8 cellular contexts compared by ENCODE assay signal in the genomic region with DNA sequence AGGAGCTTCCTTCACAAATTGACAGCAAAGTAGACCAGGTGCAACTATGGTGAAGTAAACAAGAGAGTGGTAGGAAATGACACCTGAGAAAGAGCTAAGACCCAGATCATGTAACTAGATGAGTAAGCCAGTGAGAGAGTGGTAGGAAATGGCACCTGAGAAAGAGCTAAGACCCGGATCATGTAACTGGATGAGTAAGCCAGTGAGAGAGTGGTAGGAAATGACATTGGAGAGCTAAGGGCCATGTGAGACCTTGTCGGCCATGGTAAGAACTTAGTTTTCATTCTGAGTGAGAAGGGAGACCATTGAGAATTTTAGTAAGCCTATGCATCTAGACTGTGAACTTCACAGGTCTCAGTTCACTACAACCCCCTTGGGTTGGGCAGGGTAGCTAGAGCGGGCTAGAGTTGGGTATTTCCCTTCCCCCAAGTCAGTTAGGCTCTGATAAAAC. TPM values are rescaled to one million over a fixed set of nuclear protein-coding genes. Genes with fewer than 3 reads are reported as not detected.
DNase-seq lines count a peak whose midpoint lies in the region; ATAC-seq, FAIRE-seq and TF ChIP-seq lines count a peak whose summit lies in the region.

No MANE protein-coding gene starts in this region.

- no peak overlapping the region for H3K9ac ChIP-seq in KMS-11

- 60 to 65% (median 61%) methylated on average over 3 of the region's 3 CpGs for WGBS in small intestine, 3 donors

- no peak overlapping the region for H3K4me2 ChIP-seq in KMS-11

- no peak for FAIRE-seq in small intestine (lab: Jason Lieb, UNC)

- no peaks in the 10 kb centered on the region for H3K79me2 ChIP-seq in KMS-11 (ENCODE audit: insufficient read depth, low read depth)

- no peak overlapping the region for H3K27ac ChIP-seq in KMS-11
- H3K27ac ChIP-seq in small intestine (ENCODE audit: low read depth in 1 of 2, low read length in 1 of 2) = peak overlapping the region in 1 of 2 donors; percentile 68

- TF ChIP-seq CTCF in GM13976 (IDR thresholded peaks at IDR 0.05; ENCODE audit: borderline replicate concordance, control extremely low read depth, extremely low read depth, insufficient read depth, missing control alignments) (no peak), KMS-11 (conservative IDR thresholded peaks at IDR 0.05; ENCODE audit: low read depth, low read length) (no peak)

- in situ Hi-C loops in GM13976 (cut with MboI; ENCODE audit: low sequenced_read_pairs, unreplicated experiment) = no loop called here

- no peaks in the 10 kb centered on the region for H4K20me1 ChIP-seq in KMS-11 (ENCODE audit: insufficient read depth)

- H3K36me3 ChIP-seq in KMS-11 (ENCODE audit: insufficient read depth) = no peaks in the 10 kb centered on the region
- no peaks in the 10 kb centered on the region for H3K36me3 ChIP-seq in small intestine (ENCODE audit: control insufficient read depth in 2 of 2, insufficient read depth in 2 of 2, low read length in 2 of 2)

- peak; percentile 98 for ATAC-seq in GM21717 (IDR thresholded peaks at IDR 0.05; ENCODE audit: unreplicated experiment)

- peaks cover 6% of the 10 kb centered on the region for H3K4me1 ChIP-seq in KMS-11 (ENCODE audit: low read depth, poor library complexity, severe bottlenecking)
- H3K4me1 ChIP-seq in small intestine (ENCODE audit: control insufficient read depth in 2 of 2, insufficient read depth in 1 of 2, low read depth in 1 of 2, low read length in 1 of 2) = peaks cover 0 to 2% of the 10 kb centered on the region in 2 donors

- peak overlapping the region; percentile 7; the same call in 1 of the 2 replicates for H2AFZ ChIP-seq in KMS-11 (ENCODE audit: low read depth)

- no peaks in the 10 kb centered on the region for H3K9me3 ChIP-seq in small intestine (ENCODE audit: control insufficient read depth, low read depth)

- H3K27me3 ChIP-seq in KMS-11 (ENCODE audit: insufficient read depth, low read depth) = no peaks in the 10 kb centered on the region
- H3K27me3 ChIP-seq in small intestine (ENCODE audit: control insufficient read depth in 2 of 2, insufficient read depth in 2 of 2, low read length in 2 of 2) = no peaks in the 10 kb centered on the region

- DNase-seq in GM13976 (ENCODE audit: low spot score) (peak; percentile 63), activated T-cell treated with anti-CD3 and anti-CD28 coated beads for 24 hours (ENCODE audit: low read depth) (peak; percentile 41), small intestine (peak; percentile 13), iPS-NIHi11 (ENCODE audit: low spot score) (no peak), NCI-H128 (lab: John Stamatoyannopoulos, UW; ENCODE audit: unreplicated experiment) (no peak), KG1 (lab: John Stamatoyannopoulos, UW) (no peak)

- H3K4me3 ChIP-seq in KMS-11 (IDR thresholded peaks at IDR 0.05; ENCODE audit: insufficient read depth, low read depth, low read length) (no peak overlapping the region), small intestine (ENCODE audit: low read depth in 1 of 2, low read length in 2 of 2) (no peak overlapping the region)

RNA-seq across cellular contexts. Expression of gene SENP7, which starts 5.4 kb away (rescaled TPM):
- 1 to 10 TPM; 3.0 to 4.1 (median 4.0) TPM for polyA plus RNA-seq in small intestine

RNA-seq across cellular contexts. Expression of gene TRMT10C, which starts 43.2 kb away (rescaled TPM):
- 10 to 100 TPM; 13.8 to 23.7 (median 15.7) TPM for polyA plus RNA-seq in small intestine

RNA-seq across cellular contexts. Expression of gene PCNP, which starts 55.5 kb away (rescaled TPM):
- polyA plus RNA-seq in small intestine = 10 to 100 TPM; 71.1 to 80.9 (median 73.0) TPM

Comparison
In these comparisons a context has a peak if more than half of its experiments do, and no peak if none do; other contexts are left out.
1. DNase-seq: peak in GM13976 (single experiment), activated T-cell treated with anti-CD3 and anti-CD28 coated beads for 24 hours (single experiment) and small intestine (single experiment); none in iPS-NIHi11 (single experiment), NCI-H128 (single experiment) and KG1 (single experiment).